Comparison of ENCODE assay signal across 14 cellular contexts in genomic region chr16:89446975-89447293, GRCh38. TPM values are rescaled to one million over a fixed set of nuclear protein-coding genes. Genes with fewer than 3 reads are reported as not detected.
DNase-seq lines count a peak whose midpoint lies in the region; ATAC-seq and TF ChIP-seq lines count a peak whose summit lies in the region.
"Had no signal": no experiment of that assay in that cellular context is flagged by ENCODE, and none has a peak within 500 bp of the region (broad histone marks: within the 10 kb centered on the region; RNA-seq: fewer than 3 reads in every experiment).

No MANE protein-coding gene starts in this region.

- H3K27me3 Mint-ChIP-seq in Calu3 (ENCODE audit: unreplicated experiment): no peaks in the 10 kb centered on the region
- H3K27me3 Mint-ChIP-seq in activated naive CD8-positive, alpha-beta T cell: no peaks in the 10 kb centered on the region
- H3K27me3 Mint-ChIP-seq in naive thymus-derived CD8-positive, alpha-beta T cell: no peaks in the 10 kb centered on the region

- no peak for DNase-seq in Calu3
- DNase-seq in naive thymus-derived CD8-positive, alpha-beta T cell: no peak
- DNase-seq in coronary artery (ENCODE audit: low spot score): no peak
- DNase-seq in 8988T: no peak
- DNase-seq in HAP-1 (ENCODE audit: low spot score in 2 of 2): no peak
- DNase-seq: adrenal gland, foreskin fibroblast, islet precursor cell, NCI-H345 had no signal

- no peak overlapping the region for H3K27ac Mint-ChIP-seq in Calu3 (ENCODE audit: unreplicated experiment)
- peak overlapping the region; percentile 89 for H3K27ac Mint-ChIP-seq in activated naive CD8-positive, alpha-beta T cell
- H3K27ac Mint-ChIP-seq in naive thymus-derived CD8-positive, alpha-beta T cell: peak overlapping the region; percentile 82 to 94 (median 90)

- H3K27me3 ChIP-seq in BLaER1 treated with 17β-estradiol and CSF1 and Interleukin-3, amounts not matched to agents 10 nM and 100 nM: no peaks in the 10 kb centered on the region
- H3K27me3 ChIP-seq in HAP-1 (ENCODE audit: low read depth): no peaks in the 10 kb centered on the region
- H3K27me3 ChIP-seq: adrenal gland, suprapubic skin had no signal

- peaks cover 100% of the 10 kb centered on the region in 11 experiments for H4K20me1 ChIP-seq in BLaER1 treated with 17β-estradiol and CSF1 and Interleukin-3, amounts not matched to agents 10 nM and 100 nM

- no peak for ATAC-seq in naive thymus-derived CD8-positive, alpha-beta T cell
- no peak for ATAC-seq in HG02981 (IDR thresholded peaks at IDR 0.05; ENCODE audit: unreplicated experiment)

- no peaks in the 10 kb centered on the region for H3K9me3 ChIP-seq in BLaER1 treated with 17β-estradiol and CSF1 and Interleukin-3, amounts not matched to agents 10 nM and 100 nM (replicated peaks in 1 of 11)
- no peaks in the 10 kb centered on the region for H3K9me3 ChIP-seq in HAP-1
- H3K9me3 ChIP-seq: adrenal gland, suprapubic skin had no signal

- peaks cover 85% of the 10 kb centered on the region for H3K4me1 Mint-ChIP-seq in Calu3 (ENCODE audit: low read depth, unreplicated experiment)
- peaks cover 92% of the 10 kb centered on the region for H3K4me1 Mint-ChIP-seq in activated naive CD8-positive, alpha-beta T cell (ENCODE audit: low read depth)
- H3K4me1 Mint-ChIP-seq in naive thymus-derived CD8-positive, alpha-beta T cell: peaks cover 54 to 96% (median 93%) of the 10 kb centered on the region in 4 donors

- peak overlapping the region; percentile 6 for H3K4me3 Mint-ChIP-seq in Calu3 (ENCODE audit: low read depth, unreplicated experiment)
- H3K4me3 Mint-ChIP-seq in activated naive CD8-positive, alpha-beta T cell: peak overlapping the region; percentile 85
- H3K4me3 Mint-ChIP-seq in naive thymus-derived CD8-positive, alpha-beta T cell: peak overlapping the region; percentile 53 to 87 (median 82)

- H3K4me1 ChIP-seq in BLaER1 treated with 17β-estradiol and CSF1 and Interleukin-3, amounts not matched to agents 10 nM and 100 nM: peaks cover 90 to 100% (median 97%) of the 10 kb centered on the region in 10 experiments
- peaks cover 26% of the 10 kb centered on the region for H3K4me1 ChIP-seq in HAP-1

- H3K9me3 Mint-ChIP-seq in Calu3 (ENCODE audit: low read depth, unreplicated experiment): no peaks in the 10 kb centered on the region
- no peaks in the 10 kb centered on the region for H3K9me3 Mint-ChIP-seq in activated naive CD8-positive, alpha-beta T cell (ENCODE audit: low read depth)
- peaks cover 0 to 2% (median 0%) of the 10 kb centered on the region in 9 donors for H3K9me3 Mint-ChIP-seq in naive thymus-derived CD8-positive, alpha-beta T cell

- POLR2A ChIA-PET in naive thymus-derived CD8-positive, alpha-beta T cell (lab: Charles Lee): interaction anchor here (0.6 to 3.7 kb wide), 6 partner anchors 9 to 131 kb away, joined by 3 to 21 read pairs (median 4); no protein-coding TSS in a partner anchor

- H3K4me3 ChIP-seq in BLaER1 treated with 17β-estradiol and CSF1 and Interleukin-3, amounts not matched to agents 10 nM and 100 nM: peak overlapping the region in 1 of 10 experiments; percentile 24; a peak in 3 of 20 replicates
- H3K4me3 ChIP-seq in coronary artery (no peak overlapping the region), HAP-1 (no peak overlapping the region)
- H3K4me3 ChIP-seq: adrenal gland, suprapubic skin had no signal

- peaks cover 36% of the 10 kb centered on the region for H3K36me3 Mint-ChIP-seq in Calu3 (ENCODE audit: insufficient read depth, unreplicated experiment)
- H3K36me3 Mint-ChIP-seq in activated naive CD8-positive, alpha-beta T cell: no peaks in the 10 kb centered on the region
- H3K36me3 Mint-ChIP-seq in naive thymus-derived CD8-positive, alpha-beta T cell: no peaks in the 10 kb centered on the region

- TF ChIP-seq CTCF in Calu3 (IDR thresholded peaks at IDR 0.05; ENCODE audit: unreplicated experiment): no peak
- no peak for TF ChIP-seq CTCF in coronary artery (IDR thresholded peaks at IDR 0.05)

- peak overlapping the region; percentile 76 to 98 (median 90) for H3K4me2 ChIP-seq in BLaER1 treated with 17β-estradiol and CSF1 and Interleukin-3, amounts not matched to agents 10 nM and 100 nM

- intact Hi-C loops in Calu3 (cut with micrococcal nuclease; ENCODE audit: unreplicated experiment): no loop called here

- CTCF ChIA-PET in Calu3 (lab: Charles Lee): no interaction called here

- H3K36me3 ChIP-seq in BLaER1 treated with 17β-estradiol and CSF1 and Interleukin-3, amounts not matched to agents 10 nM and 100 nM: peaks cover 0 to 12% (median 8%) of the 10 kb centered on the region in 11 experiments; a peak in 8 of 22 replicates
- H3K36me3 ChIP-seq in HAP-1 (replicated peaks): no peaks in the 10 kb centered on the region
- H3K36me3 ChIP-seq: adrenal gland, suprapubic skin had no signal

- peak overlapping the region; percentile 10 to 65 (median 48); a peak in 18 of 22 replicates for H3K9ac ChIP-seq in BLaER1 treated with 17β-estradiol and CSF1 and Interleukin-3, amounts not matched to agents 10 nM and 100 nM

- BruUV-seq in Calu3 (replicated peaks; lab: Mats Ljungman, UMichigan): no TSS peak

- peak overlapping the region in 7 of 11 experiments; percentile 1 to 53 (median 26); a peak in 12 of 22 replicates for H3K27ac ChIP-seq in BLaER1 treated with 17β-estradiol and CSF1 and Interleukin-3, amounts not matched to agents 10 nM and 100 nM
- no peak overlapping the region for H3K27ac ChIP-seq in coronary artery
- H3K27ac ChIP-seq: adrenal gland, C4-2B, suprapubic skin had no signal

- in situ Hi-C loops in HAP-1 (cut with MboI; ENCODE audit: low sequenced_read_pairs): no loop called here

RNA-seq across cellular contexts. Expression of gene ANKRD11, which starts 43.4 kb away (rescaled TPM):
- total RNA-seq in Calu3 (2022): 227 and 242 TPM in 2 replicates
- 100 to 1,000 TPM; 326 to 328 TPM for total RNA-seq in naive thymus-derived CD8-positive, alpha-beta T cell
- polyA plus RNA-seq in naive thymus-derived CD8-positive, alpha-beta T cell: 10 to 100 TPM in 2 of 3 donors, 1 to 10 TPM in 1; 8.9 to 61.1 (median 13.9) TPM

Comparison
In these comparisons a context has a peak if more than half of its experiments do, and no peak if none do; other contexts are left out.
1. H3K27ac ChIP-seq: peak in BLaER1 treated with 17β-estradiol and CSF1 and Interleukin-3, amounts not matched to agents 10 nM and 100 nM (7 of 11); none in coronary artery (0 of 2).
2. H3K4me3 Mint-ChIP-seq: peak in every context shown above with its lines; median percentile 85 in activated naive CD8-positive, alpha-beta T cell; 82 in naive thymus-derived CD8-positive, alpha-beta T cell; 6 in Calu3.